ENCODE assay signal across 1 cellular context in the genomic region with DNA sequence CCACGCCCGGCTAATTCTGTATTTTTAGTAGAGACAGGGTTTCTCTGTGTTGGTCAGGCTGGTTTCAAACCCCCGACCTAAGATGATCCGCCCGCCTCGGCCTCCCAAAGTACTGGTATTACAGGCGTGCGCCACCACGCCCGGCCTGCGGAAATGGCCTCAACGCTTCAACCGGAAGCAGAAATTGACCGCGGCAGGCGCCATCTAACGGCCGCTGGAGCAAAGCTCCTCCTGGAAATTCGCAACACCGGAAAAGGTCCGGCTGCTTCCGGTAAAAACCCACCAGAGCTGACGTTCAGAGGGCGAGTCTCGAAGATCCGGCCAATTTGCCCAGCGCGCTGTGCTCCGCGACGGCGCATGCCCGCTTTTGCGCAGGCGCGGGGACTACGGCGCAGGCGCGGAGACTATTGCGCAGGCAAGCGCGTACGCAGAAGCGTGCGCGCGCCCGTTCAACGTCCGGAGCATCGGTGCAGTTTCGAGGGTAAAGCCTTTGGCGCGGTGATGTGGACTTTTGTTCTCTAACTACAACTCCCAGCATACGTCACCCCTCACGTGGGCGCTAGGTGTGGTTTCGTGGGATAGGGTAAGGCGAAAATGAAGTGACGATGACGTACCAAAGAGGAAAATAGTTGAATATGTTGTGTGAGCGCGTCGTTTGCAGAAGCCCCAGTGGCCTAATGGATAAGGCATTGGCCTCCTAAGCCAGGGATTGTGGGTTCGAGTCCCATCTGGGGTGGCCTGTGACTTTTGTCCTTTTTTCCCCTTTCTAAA.
TF ChIP-seq lines count a peak whose summit lies in the region.

No MANE protein-coding gene starts in this region.

TF ChIP-seq in K562, 482 proteins besides CTCF, POLR2A, EP300 and RAD21 (continued from another document and continues in another):
- TF ChIP-seq ARID4B (CRISPR knock-in tag; IDR thresholded peaks at IDR 0.05) (peak; percentile 54), MYC (IDR thresholded peaks at IDR 0.05; ENCODE audit: low read depth, low read length) (peak; percentile 91), MYC (CRISPR knock-in tag; IDR thresholded peaks at IDR 0.05; ENCODE audit: borderline replicate concordance, low read depth) (no peak; the same call in 1 of the 2 replicates), HSF4 (CRISPR knock-in tag; IDR thresholded peaks at IDR 0.05; ENCODE audit: borderline replicate concordance) (no peak), TFAP4 (CRISPR knock-in tag; IDR thresholded peaks at IDR 0.05; ENCODE audit: borderline replicate concordance) (peak; percentile 96), ZNF696 (CRISPR knock-in tag; conservative IDR thresholded peaks at IDR 0.05) (no peak), BRD9 (IDR thresholded peaks at IDR 0.05; ENCODE audit: low read depth, partially characterized antibody) (peak; percentile 99), HDAC3 (IDR thresholded peaks at IDR 0.05; ENCODE audit: borderline replicate concordance, partially characterized antibody) (no peak), EP400 (IDR thresholded peaks at IDR 0.05) (peak; percentile 96), MECOM (CRISPR knock-in tag; IDR thresholded peaks at IDR 0.05) (no peak; the same call in 1 of the 2 replicates), SREBF2 (CRISPR knock-in tag; IDR thresholded peaks at IDR 0.05) (0 out of 2 replicates have a peak, but pooled peaks have one; percentile 14), ZNF165 (CRISPR knock-in tag; IDR thresholded peaks at IDR 0.05; ENCODE audit: borderline replicate concordance) (peak; percentile 64; the same call in 1 of the 2 replicates), TOE1 (IDR thresholded peaks at IDR 0.05; ENCODE audit: borderline replicate concordance) (peak; percentile 65), TOE1 (CRISPR knock-in tag; IDR thresholded peaks at IDR 0.05; ENCODE audit: borderline replicate concordance, low read depth) (peak; percentile 63; the same call in 1 of the 2 replicates), KAT2B (IDR thresholded peaks at IDR 0.05; ENCODE audit: low read depth, low read length) (peak; percentile 72), EWSR1 (IDR thresholded peaks at IDR 0.05; ENCODE audit: borderline replicate concordance, low read depth, partially characterized antibody) (no peak), ZNF830 (CRISPR knock-in tag; IDR thresholded peaks at IDR 0.05) (no peak), FOXO4 (CRISPR knock-in tag; IDR thresholded peaks at IDR 0.05) (no peak), SNRNP70 (optimal IDR thresholded peaks at IDR 0.05; ENCODE audit: low read depth, low read length) (no peak), MTA3 (IDR thresholded peaks at IDR 0.05; ENCODE audit: borderline replicate concordance) (peak; percentile 92), NR1H2 (CRISPR knock-in tag; IDR thresholded peaks at IDR 0.05) (peak; percentile 98), U2AF2 (optimal IDR thresholded peaks at IDR 0.05; ENCODE audit: low read depth, low read length) (no peak), ELF4 (CRISPR knock-in tag; IDR thresholded peaks at IDR 0.05) (no peak), E2F6 (IDR thresholded peaks at IDR 0.05; ENCODE audit: borderline replicate concordance in 1 of 2, extremely low read depth in 1 of 2, insufficient read depth in 1 of 2, insufficient read length in 1 of 2, low read depth in 1 of 2, low read length in 1 of 2, poor library complexity in 1 of 2, severe bottlenecking in 1 of 2) (peak; percentile 79 to 86), MAFG (tag; conservative IDR thresholded peaks at IDR 0.05) (no peak), ATF1 (CRISPR knock-in tag; IDR thresholded peaks at IDR 0.05) (peak; percentile 70), ATF1 (tag; IDR thresholded peaks at IDR 0.05) (peak; percentile 99), CHD4 (IDR thresholded peaks at IDR 0.05; ENCODE audit: insufficient read depth, insufficient replicate concordance, low read depth, low read length, poor library complexity, severe bottlenecking) (no peak), CXXC5 (CRISPR knock-in tag; IDR thresholded peaks at IDR 0.05) (peak; percentile 97), KDM4B (IDR thresholded peaks at IDR 0.05; ENCODE audit: borderline replicate concordance in 2 of 2, low read depth in 1 of 2) (peak in 1 of 2 experiments; percentile 95; a peak in 3 of 4 replicates), ZNF143 (CRISPR knock-in tag; IDR thresholded peaks at IDR 0.05) (peak; percentile 81), NFRKB (IDR thresholded peaks at IDR 0.05; ENCODE audit: low read depth) (peak; percentile 45), TEAD1 (CRISPR knock-in tag; IDR thresholded peaks at IDR 0.05) (peak; percentile 72 to 79; a peak in 2 of 4 replicates), ZC3H11A (IDR thresholded peaks at IDR 0.05; ENCODE audit: low read depth, low read length) (peak; percentile 85; the same call in 1 of the 2 replicates), BRD4 (IDR thresholded peaks at IDR 0.05) (no peak), BRF2 (IDR thresholded peaks at IDR 0.05; ENCODE audit: borderline replicate concordance, insufficient read depth, insufficient read length) (no peak), ZNF436 (CRISPR knock-in tag; IDR thresholded peaks at IDR 0.05) (no peak)
- TF ChIP-seq, protein P1, sequence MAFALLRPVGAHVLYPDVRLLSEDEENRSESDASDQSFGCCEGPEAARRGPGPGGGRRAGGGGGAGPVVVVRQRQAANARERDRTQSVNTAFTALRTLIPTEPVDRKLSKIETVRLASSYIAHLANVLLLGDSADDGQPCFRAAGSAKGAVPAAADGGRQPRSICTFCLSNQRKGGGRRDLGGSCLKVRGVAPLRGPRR (CRISPR knock-in tag; IDR thresholded peaks at IDR 0.05), result peak; percentile 86
- TF ChIP-seq, protein P2, sequence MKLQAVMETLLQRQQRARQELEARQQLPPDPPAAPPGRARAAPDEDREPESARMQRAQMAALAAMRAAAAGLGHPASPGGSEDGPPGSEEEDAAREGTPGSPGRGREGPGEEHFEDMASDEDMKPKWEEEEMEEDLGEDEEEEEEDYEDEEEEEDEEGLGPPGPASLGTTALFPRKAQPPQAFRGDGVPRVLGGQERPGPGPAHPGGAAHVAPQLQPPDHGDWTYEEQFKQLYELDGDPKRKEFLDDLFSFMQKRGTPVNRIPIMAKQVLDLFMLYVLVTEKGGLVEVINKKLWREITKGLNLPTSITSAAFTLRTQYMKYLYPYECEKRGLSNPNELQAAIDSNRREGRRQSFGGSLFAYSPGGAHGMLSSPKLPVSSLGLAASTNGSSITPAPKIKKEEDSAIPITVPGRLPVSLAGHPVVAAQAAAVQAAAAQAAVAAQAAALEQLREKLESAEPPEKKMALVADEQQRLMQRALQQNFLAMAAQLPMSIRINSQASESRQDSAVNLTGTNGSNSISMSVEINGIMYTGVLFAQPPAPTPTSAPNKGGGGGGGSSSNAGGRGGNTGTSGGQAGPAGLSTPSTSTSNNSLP (IDR thresholded peaks at IDR 0.05; ENCODE audit: borderline replicate concordance, low read depth, low read length), result peak; percentile 63; the same call in 1 of the 2 replicates
- TF ChIP-seq, protein P3, sequence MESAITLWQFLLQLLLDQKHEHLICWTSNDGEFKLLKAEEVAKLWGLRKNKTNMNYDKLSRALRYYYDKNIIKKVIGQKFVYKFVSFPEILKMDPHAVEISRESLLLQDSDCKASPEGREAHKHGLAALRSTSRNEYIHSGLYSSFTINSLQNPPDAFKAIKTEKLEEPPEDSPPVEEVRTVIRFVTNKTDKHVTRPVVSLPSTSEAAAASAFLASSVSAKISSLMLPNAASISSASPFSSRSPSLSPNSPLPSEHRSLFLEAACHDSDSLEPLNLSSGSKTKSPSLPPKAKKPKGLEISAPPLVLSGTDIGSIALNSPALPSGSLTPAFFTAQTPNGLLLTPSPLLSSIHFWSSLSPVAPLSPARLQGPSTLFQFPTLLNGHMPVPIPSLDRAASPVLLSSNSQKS (CRISPR knock-in tag; IDR thresholded peaks at IDR 0.05), result 0 out of 2 replicates have a peak, but pooled peaks have one; percentile 70
- TF ChIP-seq, protein P4, sequence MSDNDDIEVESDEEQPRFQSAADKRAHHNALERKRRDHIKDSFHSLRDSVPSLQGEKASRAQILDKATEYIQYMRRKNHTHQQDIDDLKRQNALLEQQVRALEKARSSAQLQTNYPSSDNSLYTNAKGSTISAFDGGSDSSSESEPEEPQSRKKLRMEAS (CRISPR knock-in tag; IDR thresholded peaks at IDR 0.05), result peak; percentile 92
- TF ChIP-seq, protein P5, sequence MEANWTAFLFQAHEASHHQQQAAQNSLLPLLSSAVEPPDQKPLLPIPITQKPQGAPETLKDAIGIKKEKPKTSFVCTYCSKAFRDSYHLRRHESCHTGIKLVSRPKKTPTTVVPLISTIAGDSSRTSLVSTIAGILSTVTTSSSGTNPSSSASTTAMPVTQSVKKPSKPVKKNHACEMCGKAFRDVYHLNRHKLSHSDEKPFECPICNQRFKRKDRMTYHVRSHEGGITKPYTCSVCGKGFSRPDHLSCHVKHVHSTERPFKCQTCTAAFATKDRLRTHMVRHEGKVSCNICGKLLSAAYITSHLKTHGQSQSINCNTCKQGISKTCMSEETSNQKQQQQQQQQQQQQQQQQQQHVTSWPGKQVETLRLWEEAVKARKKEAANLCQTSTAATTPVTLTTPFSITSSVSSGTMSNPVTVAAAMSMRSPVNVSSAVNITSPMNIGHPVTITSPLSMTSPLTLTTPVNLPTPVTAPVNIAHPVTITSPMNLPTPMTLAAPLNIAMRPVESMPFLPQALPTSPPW (CRISPR knock-in tag; IDR thresholded peaks at IDR 0.05), result peak; percentile 9; the same call in 1 of the 2 replicates
- TF ChIP-seq, protein P6, sequence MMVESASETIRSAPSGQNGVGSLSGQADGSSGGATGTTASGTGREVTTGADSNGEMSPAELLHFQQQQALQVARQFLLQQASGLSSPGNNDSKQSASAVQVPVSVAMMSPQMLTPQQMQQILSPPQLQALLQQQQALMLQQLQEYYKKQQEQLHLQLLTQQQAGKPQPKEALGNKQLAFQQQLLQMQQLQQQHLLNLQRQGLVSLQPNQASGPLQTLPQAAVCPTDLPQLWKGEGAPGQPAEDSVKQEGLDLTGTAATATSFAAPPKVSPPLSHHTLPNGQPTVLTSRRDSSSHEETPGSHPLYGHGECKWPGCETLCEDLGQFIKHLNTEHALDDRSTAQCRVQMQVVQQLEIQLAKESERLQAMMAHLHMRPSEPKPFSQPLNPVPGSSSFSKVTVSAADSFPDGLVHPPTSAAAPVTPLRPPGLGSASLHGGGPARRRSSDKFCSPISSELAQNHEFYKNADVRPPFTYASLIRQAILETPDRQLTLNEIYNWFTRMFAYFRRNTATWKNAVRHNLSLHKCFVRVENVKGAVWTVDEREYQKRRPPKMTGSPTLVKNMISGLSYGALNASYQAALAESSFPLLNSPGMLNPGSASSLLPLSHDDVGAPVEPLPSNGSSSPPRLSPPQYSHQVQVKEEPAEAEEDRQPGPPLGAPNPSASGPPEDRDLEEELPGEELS (CRISPR knock-in tag; IDR thresholded peaks at IDR 0.05; ENCODE audit: borderline replicate concordance), result peak; percentile 76; the same call in 1 of the 2 replicates
